Comparison of ENCODE assay signal across 11 cellular contexts in genomic region chr17:75241996-75242460, GRCh38. TPM values are rescaled to one million over a fixed set of nuclear protein-coding genes. Genes with fewer than 3 reads are reported as not detected.
A peak's percentile ranks its signal among the peaks of the same experiment; 100 is the strongest.
DNase-seq lines count a peak whose midpoint lies in the region; ATAC-seq and TF ChIP-seq lines count a peak whose summit lies in the region.
"Had no signal": no experiment of that assay in that cellular context is flagged by ENCODE, and none has a peak within 500 bp of the region (broad histone marks: within the 10 kb centered on the region; RNA-seq: fewer than 3 reads in every experiment).

No MANE protein-coding gene starts in this region.

- H3K4me3 ChIP-seq in CD8-positive, alpha-beta T cell (ENCODE audit: low read depth, low read length) = no peak overlapping the region
- H3K4me3 ChIP-seq in neural progenitor cell = no peak overlapping the region

- H3K27me3 Mint-ChIP-seq in CD8-positive, alpha-beta T cell (ENCODE audit: low read depth) = no peaks in the 10 kb centered on the region
- H3K27me3 Mint-ChIP-seq in IgD-negative memory B cell (no peaks in the 10 kb centered on the region), neural progenitor cell (ENCODE audit: insufficient read depth, low read depth) (peaks cover 11% of the 10 kb centered on the region)
- no peaks in the 10 kb centered on the region for H3K27me3 Mint-ChIP-seq in activated naive CD8-positive, alpha-beta T cell treated with anti-CD3 and anti-CD28 coated beads, Interleukin-2, amount 50 U/mL, for 24 hours
- H3K27me3 Mint-ChIP-seq in T-helper 2 cell treated with Interferon-gamma antibody and Interleukin-4, amounts not matched to agents 5 μg/mL and 100 μg/mL, for 36 hours (ENCODE audit: low read depth) = no peaks in the 10 kb centered on the region

- H3K36me3 Mint-ChIP-seq in CD8-positive, alpha-beta T cell = peaks cover 86% of the 10 kb centered on the region
- peaks cover 2% of the 10 kb centered on the region for H3K36me3 Mint-ChIP-seq in IgD-negative memory B cell
- H3K36me3 Mint-ChIP-seq in activated naive CD8-positive, alpha-beta T cell treated with anti-CD3 and anti-CD28 coated beads, Interleukin-2, amount 50 U/mL, for 24 hours (ENCODE audit: low read depth) = peaks cover 60% of the 10 kb centered on the region
- peaks cover 23% of the 10 kb centered on the region for H3K36me3 Mint-ChIP-seq in neural progenitor cell
- peaks cover 70% of the 10 kb centered on the region for H3K36me3 Mint-ChIP-seq in T-helper 2 cell treated with Interferon-gamma antibody and Interleukin-4, amounts not matched to agents 5 μg/mL and 100 μg/mL, for 36 hours (ENCODE audit: low read depth)

- H3K79me2 ChIP-seq in neural progenitor cell (ENCODE audit: low read depth) = peaks cover 5% of the 10 kb centered on the region

- intact Hi-C loops in CD8-positive, alpha-beta T cell (cut with DNase I, micrococcal nuclease) = loop anchor here in 1 of 2 experiments (2.0 kb wide), 1 partner anchor 19 kb away; the partner anchor contains the start of genes GGA3 and MRPS7

- POLR2A ChIA-PET in CD8-positive, alpha-beta T cell (lab: Charles Lee) = interaction anchor here (1.6 kb wide), 1 partner anchor 29 kb away, joined by 5 read pairs; the partner anchor contains the start of gene MIF4GD

- H3K27me3 ChIP-seq in CD8-positive, alpha-beta T cell (ENCODE audit: insufficient read depth, low read length) = no peaks in the 10 kb centered on the region
- no peaks in the 10 kb centered on the region for H3K27me3 ChIP-seq in neural progenitor cell

- no peaks in the 10 kb centered on the region for H3K9me3 ChIP-seq in CD8-positive, alpha-beta T cell (ENCODE audit: low read length)
- no peaks in the 10 kb centered on the region for H3K9me3 ChIP-seq in neural progenitor cell (ENCODE audit: low read depth)

- CTCF ChIA-PET in CD8-positive, alpha-beta T cell (lab: Charles Lee) = interaction anchor here (0.8 to 1.6 kb wide), 5 partner anchors 17 to 128 kb away, joined by 3 to 8 read pairs (median 3); partner anchors contain the start of gene MIF4GD

- H3K27ac ChIP-seq in CD8-positive, alpha-beta T cell (ENCODE audit: low read depth, low read length) = peak overlapping the region; percentile 22
- H3K27ac ChIP-seq in neural progenitor cell = no peak overlapping the region
- H3K27ac ChIP-seq: WERI-Rb-1 had no signal

- peaks cover 8% of the 10 kb centered on the region for H4K20me1 ChIP-seq in neural progenitor cell (ENCODE audit: low read depth)

- peak overlapping the region; percentile 94 for H3K27ac Mint-ChIP-seq in CD8-positive, alpha-beta T cell
- H3K27ac Mint-ChIP-seq in IgD-negative memory B cell (peak overlapping the region; percentile 97 to 99 (median 99)), neural progenitor cell (no peak overlapping the region)
- H3K27ac Mint-ChIP-seq in activated naive CD8-positive, alpha-beta T cell treated with anti-CD3 and anti-CD28 coated beads, Interleukin-2, amount 50 U/mL, for 24 hours = peak overlapping the region; percentile 89
- no peak overlapping the region for H3K27ac Mint-ChIP-seq in T-helper 2 cell treated with Interferon-gamma antibody and Interleukin-4, amounts not matched to agents 5 μg/mL and 100 μg/mL, for 36 hours

- H3K9ac ChIP-seq in neural progenitor cell = no peak overlapping the region

- H3F3A ChIP-seq in neural progenitor cell (ENCODE audit: low read depth) = peaks cover 33% of the 10 kb centered on the region

- no peak for DNase-seq in CD8-positive, alpha-beta T cell
- DNase-seq in activated naive CD8-positive, alpha-beta T cell treated with anti-CD3 and anti-CD28 coated beads, Interleukin-2, amount 50 U/mL, for 24 hours = no peak
- no peak for DNase-seq in neural progenitor cell (ENCODE audit: low spot score)
- no peak for DNase-seq in amniotic stem cell (lab: John Stamatoyannopoulos, UW)
- DNase-seq in T-helper 2 cell treated with Interferon-gamma antibody and Interleukin-4, amounts not matched to agents 5 μg/mL and 100 μg/mL, for 36 hours (ENCODE audit: low spot score) = no peak
- DNase-seq in NK-92 (lab: John Stamatoyannopoulos, UW; ENCODE audit: unreplicated experiment) = no peak
- DNase-seq: mesendoderm, NCI-H146, WERI-Rb-1 had no signal

- peak; percentile 35 for ATAC-seq in CD8-positive, alpha-beta T cell
- no peak for ATAC-seq in activated naive CD8-positive, alpha-beta T cell treated with anti-CD3 and anti-CD28 coated beads, Interleukin-2, amount 50 U/mL, for 24 hours
- no peak for ATAC-seq in esophagus mucosa

- H3K9me3 Mint-ChIP-seq in CD8-positive, alpha-beta T cell = no peaks in the 10 kb centered on the region
- no peaks in the 10 kb centered on the region for H3K9me3 Mint-ChIP-seq in IgD-negative memory B cell
- H3K9me3 Mint-ChIP-seq in activated naive CD8-positive, alpha-beta T cell treated with anti-CD3 and anti-CD28 coated beads, Interleukin-2, amount 50 U/mL, for 24 hours = no peaks in the 10 kb centered on the region
- no peaks in the 10 kb centered on the region for H3K9me3 Mint-ChIP-seq in neural progenitor cell
- H3K9me3 Mint-ChIP-seq in T-helper 2 cell treated with Interferon-gamma antibody and Interleukin-4, amounts not matched to agents 5 μg/mL and 100 μg/mL, for 36 hours = no peaks in the 10 kb centered on the region

- no peak overlapping the region for H3K4me2 ChIP-seq in neural progenitor cell

- no peak for TF ChIP-seq CTCF in CD8-positive, alpha-beta T cell (IDR thresholded peaks at IDR 0.05)
- TF ChIP-seq CTCF in neural progenitor cell (IDR thresholded peaks at IDR 0.05) = no peak

- H2AFZ ChIP-seq in neural progenitor cell (replicated peaks) = no peak overlapping the region

- peaks cover 78% of the 10 kb centered on the region for H3K36me3 ChIP-seq in CD8-positive, alpha-beta T cell (ENCODE audit: insufficient read depth, low read length)
- no peaks in the 10 kb centered on the region for H3K36me3 ChIP-seq in neural progenitor cell

- H3K4me1 ChIP-seq in CD8-positive, alpha-beta T cell (ENCODE audit: insufficient read depth, low read length) = peaks cover 6% of the 10 kb centered on the region
- H3K4me1 ChIP-seq in neural progenitor cell = no peaks in the 10 kb centered on the region

- peaks cover 29% of the 10 kb centered on the region for H3K4me1 Mint-ChIP-seq in CD8-positive, alpha-beta T cell (ENCODE audit: low read depth)
- peaks cover 23 to 41% (median 29%) of the 10 kb centered on the region in 3 donors for H3K4me1 Mint-ChIP-seq in IgD-negative memory B cell
- peaks cover 62% of the 10 kb centered on the region for H3K4me1 Mint-ChIP-seq in activated naive CD8-positive, alpha-beta T cell treated with anti-CD3 and anti-CD28 coated beads, Interleukin-2, amount 50 U/mL, for 24 hours
- no peaks in the 10 kb centered on the region for H3K4me1 Mint-ChIP-seq in neural progenitor cell
- peaks cover 15% of the 10 kb centered on the region for H3K4me1 Mint-ChIP-seq in T-helper 2 cell treated with Interferon-gamma antibody and Interleukin-4, amounts not matched to agents 5 μg/mL and 100 μg/mL, for 36 hours (ENCODE audit: low read depth)

- peak overlapping the region; percentile 23 for H3K4me3 Mint-ChIP-seq in CD8-positive, alpha-beta T cell
- H3K4me3 Mint-ChIP-seq in IgD-negative memory B cell = peak overlapping the region; percentile 9 to 82 (median 71)
- H3K4me3 Mint-ChIP-seq in activated naive CD8-positive, alpha-beta T cell treated with anti-CD3 and anti-CD28 coated beads, Interleukin-2, amount 50 U/mL, for 24 hours = peak overlapping the region; percentile 40
- H3K4me3 Mint-ChIP-seq in neural progenitor cell = peak overlapping the region; percentile 33
- no peak overlapping the region for H3K4me3 Mint-ChIP-seq in T-helper 2 cell treated with Interferon-gamma antibody and Interleukin-4, amounts not matched to agents 5 μg/mL and 100 μg/mL, for 36 hours

RNA-seq across cellular contexts. Expression of gene GGA3, which starts 19.4 kb away (rescaled TPM):
- 100 to 1,000 TPM; 103 to 107 TPM for total RNA-seq in CD8-positive, alpha-beta T cell
- polyA plus RNA-seq in IgD-negative memory B cell = 27.8 TPM
- 28.0 and 37.3 TPM in 2 replicates for total RNA-seq in neural progenitor cell (ENCODE audit: low replicate concordance)
- 20.6 TPM for total RNA-seq in esophagus mucosa

RNA-seq across cellular contexts. Expression of gene MRPS7, which starts 19.7 kb away (rescaled TPM):
- total RNA-seq in CD8-positive, alpha-beta T cell = 10 to 100 TPM; 42.0 to 43.9 TPM
- polyA plus RNA-seq in IgD-negative memory B cell = 101 TPM
- total RNA-seq in neural progenitor cell (ENCODE audit: low replicate concordance) (43.3 and 48.7 TPM in 2 replicates), esophagus mucosa (59.1 TPM)

RNA-seq across cellular contexts. Expression of gene MIF4GD, which starts 29.0 kb away (rescaled TPM):
- 10 to 100 TPM; 30.9 to 32.7 TPM for total RNA-seq in CD8-positive, alpha-beta T cell
- polyA plus RNA-seq in IgD-negative memory B cell = 103 TPM
- total RNA-seq in neural progenitor cell (ENCODE audit: low replicate concordance) (17.7 and 27.5 TPM in 2 replicates), esophagus mucosa (18.4 TPM)

RNA-seq across cellular contexts. Expression of gene NUP85, which starts 36.5 kb away (rescaled TPM):
- total RNA-seq in CD8-positive, alpha-beta T cell = 10 to 100 TPM; 57.4 to 65.3 TPM
- 32.3 TPM for polyA plus RNA-seq in IgD-negative memory B cell
- total RNA-seq in neural progenitor cell (ENCODE audit: low replicate concordance) (58.2 and 88.6 TPM in 2 replicates), esophagus mucosa (43.0 TPM)

RNA-seq across cellular contexts. Expression of gene SLC25A19, which starts 47.2 kb away (rescaled TPM):
- total RNA-seq in CD8-positive, alpha-beta T cell = 10 to 100 TPM; 14.4 to 14.8 TPM
- 22.0 TPM for polyA plus RNA-seq in IgD-negative memory B cell
- total RNA-seq in neural progenitor cell (ENCODE audit: low replicate concordance) (5.2 and 10.4 TPM in 2 replicates), esophagus mucosa (9.2 TPM)

Comparison
In these comparisons a context has a peak if more than half of its experiments do, and no peak if none do; other contexts are left out.
1. H3K27ac Mint-ChIP-seq: peak in CD8-positive, alpha-beta T cell (single experiment), IgD-negative memory B cell (3 of 3) and activated naive CD8-positive, alpha-beta T cell treated with anti-CD3 and anti-CD28 coated beads, Interleukin-2, amount 50 U/mL, for 24 hours (single experiment); none in neural progenitor cell (single experiment) and T-helper 2 cell treated with Interferon-gamma antibody and Interleukin-4, amounts not matched to agents 5 μg/mL and 100 μg/mL, for 36 hours (single experiment).